8 cellular contexts compared by ENCODE assay signal in the genomic region with DNA sequence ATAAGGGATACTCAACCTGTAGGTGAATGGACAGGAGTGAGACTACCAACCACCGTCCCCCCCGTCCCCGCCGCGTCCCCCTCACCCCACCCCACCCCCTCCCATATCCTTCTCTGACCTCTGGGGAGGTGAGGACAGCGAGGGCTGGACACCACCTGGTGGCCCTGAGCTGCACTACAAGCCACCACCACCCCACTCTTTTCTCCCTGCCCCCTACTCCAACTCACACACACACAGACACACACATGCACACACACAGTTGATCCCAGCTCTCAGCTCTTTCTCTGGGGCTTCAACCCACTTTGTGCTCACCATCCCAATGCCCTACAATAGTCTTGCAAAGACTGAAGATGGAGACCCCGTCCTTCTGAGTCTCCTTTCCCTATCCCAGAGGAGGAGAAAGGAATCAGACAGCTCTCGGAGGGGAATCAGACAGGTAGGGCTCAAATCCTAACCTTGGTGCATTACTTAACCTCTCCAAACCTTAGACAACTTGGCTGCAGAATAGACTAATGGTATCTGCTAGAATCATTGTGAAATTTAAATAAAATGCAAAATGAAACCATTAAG.
DNase-seq lines count a peak whose midpoint lies in the region; ATAC-seq and TF ChIP-seq lines count a peak whose summit lies in the region.

No MANE protein-coding gene starts in this region.

- H3K4me1 ChIP-seq in left lung = no peaks in the 10 kb centered on the region

- H3K27ac ChIP-seq in left lung = no peak overlapping the region

- no peaks in the 10 kb centered on the region for H3K36me3 ChIP-seq in left lung

- H3K9me3 ChIP-seq in left lung = no peaks in the 10 kb centered on the region

- H3K27ac Mint-ChIP-seq in brain = no peak overlapping the region

- H3K27me3 Mint-ChIP-seq in brain = peaks cover 9% of the 10 kb centered on the region

- H3K4me3 Mint-ChIP-seq in brain = no peak overlapping the region

- intact Hi-C loops in left lung (cut with DNase I) = no loop called here

- TF ChIP-seq CTCF in brain (conservative IDR thresholded peaks at IDR 0.05) (peak; percentile 63 to 68), left lung (IDR thresholded peaks at IDR 0.05) (peak; percentile 37 to 58)

- H3K4me3 ChIP-seq in left lung = no peak overlapping the region

- H3K4me1 Mint-ChIP-seq in brain = peaks cover 5% of the 10 kb centered on the region

- H3K36me3 Mint-ChIP-seq in brain = no peaks in the 10 kb centered on the region

- peak; percentile 70 for DNase-seq in A172 (ENCODE audit: low spot score)
- peak; percentile 87 for DNase-seq in ELF-1 (ENCODE audit: low read depth, low spot score)
- peak; percentile 50 for DNase-seq in NCI-H510A treated with DMSO at 0.1 percent for 48 hours (lab: John Stamatoyannopoulos, UW)
- no peak for DNase-seq in left lung

- peaks cover 0 to 2% (median 0%) of the 10 kb centered on the region in 5 experiments for H3K9me3 Mint-ChIP-seq in brain

- peaks cover 0 to 31% of the 10 kb centered on the region in 2 donors for H3K27me3 ChIP-seq in left lung

- ATAC-seq in left lung (peak; percentile 83), GM21717 (IDR thresholded peaks at IDR 0.05; ENCODE audit: unreplicated experiment) (no peak), GM21367 (IDR thresholded peaks at IDR 0.05; ENCODE audit: unreplicated experiment) (no peak), GM21528 (IDR thresholded peaks at IDR 0.05; ENCODE audit: low FRiP score, unreplicated experiment) (no peak)

Comparison
In these comparisons a context has a peak if more than half of its experiments do, and no peak if none do; other contexts are left out.
1. DNase-seq: peak in A172 (single experiment), ELF-1 (single experiment) and NCI-H510A treated with DMSO at 0.1 percent for 48 hours (single experiment); none in left lung (0 of 2).